10 cellular contexts compared by ENCODE assay signal in the genomic region with DNA sequence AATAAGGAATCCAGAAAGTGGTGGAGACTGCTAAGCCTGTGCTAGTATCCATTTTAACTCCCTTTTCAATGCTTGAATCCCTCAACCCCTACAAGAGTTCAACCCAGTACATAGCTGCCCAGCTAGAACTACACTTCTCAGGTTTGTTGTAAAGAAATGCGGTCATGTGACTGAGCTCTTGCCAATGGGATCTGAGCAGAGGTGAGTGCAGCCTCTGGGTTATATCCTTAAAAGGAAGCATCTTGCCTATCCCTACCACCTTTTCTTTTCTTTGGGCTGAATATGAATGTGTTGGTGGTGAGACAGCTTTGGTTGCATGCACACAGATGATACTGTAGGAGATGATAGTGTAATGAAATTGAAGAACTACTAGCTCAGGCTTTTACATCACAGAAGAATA.
"Had no signal": no experiment of that assay in that cellular context is flagged by ENCODE, and none has a peak within 500 bp of the region (broad histone marks: within the 10 kb centered on the region; RNA-seq: fewer than 3 reads in every experiment).

No MANE protein-coding gene starts in this region.

- H3K4me2 ChIP-seq: KMS-11 had no signal

- H3K36me3 ChIP-seq: HAP-1 had no signal

- H3K4me3 ChIP-seq: GM23248, HAP-1 had no signal

- H3K27ac ChIP-seq: GM23248, HL-60, KMS-11 had no signal

- DNase-seq: GM23248, H7, HFFc6, KBM-7 had no signal

- H3K9me3 ChIP-seq: HAP-1 had no signal

- H3K4me1 Mint-ChIP-seq: IgD-negative memory B cell had no signal

- H3K27ac Mint-ChIP-seq: HFFc6, IgD-negative memory B cell had no signal

- H2AFZ ChIP-seq: GM23248 had no signal

- H3K4me1 ChIP-seq: HAP-1 had no signal

- FAIRE-seq: HepG2 had no signal

- ATAC-seq: HCT116, HepG2 had no signal

- H3K9ac ChIP-seq: GM23248, KMS-11 had no signal

- H3K4me3 Mint-ChIP-seq: HFFc6, IgD-negative memory B cell had no signal

- H3K36me3 Mint-ChIP-seq: IgD-negative memory B cell had no signal
